ENCODE assay signal across 14 cellular contexts in genomic region chr2:195569255-195569654, GRCh38.
"Had no signal": no experiment of that assay in that cellular context is flagged by ENCODE, and none has a peak within 500 bp of the region (broad histone marks: within the 10 kb centered on the region; RNA-seq: fewer than 3 reads in every experiment).

No MANE protein-coding gene starts in this region.

- H3K27ac Mint-ChIP-seq: memory B cell; stimulated activated naive CD8-positive, alpha-beta T cell treated with anti-CD3 and anti-CD28 coated beads, Interleukin-15, Interleukin-2, amounts not matched to agents 100 ng/mL and 50 ng/mL, for 24 hours had no signal

- H3K27me3 Mint-ChIP-seq: memory B cell; stimulated activated naive CD8-positive, alpha-beta T cell treated with anti-CD3 and anti-CD28 coated beads, Interleukin-15, Interleukin-2, amounts not matched to agents 100 ng/mL and 50 ng/mL, for 24 hours had no signal

- H3K36me3 ChIP-seq: cardiac muscle cell, gastrocnemius medialis, heart right ventricle, left ventricle myocardium inferior, upper lobe of left lung had no signal

- H3K4me1 ChIP-seq: gastrocnemius medialis, left ventricle myocardium inferior, upper lobe of left lung had no signal

- H3K4me3 Mint-ChIP-seq: memory B cell; stimulated activated naive CD8-positive, alpha-beta T cell treated with anti-CD3 and anti-CD28 coated beads, Interleukin-15, Interleukin-2, amounts not matched to agents 100 ng/mL and 50 ng/mL, for 24 hours had no signal

- ATAC-seq: gastrocnemius medialis, heart right ventricle had no signal

- H3K27ac ChIP-seq: cardiac muscle cell, gastrocnemius medialis, heart right ventricle, left ventricle myocardium inferior, upper lobe of left lung had no signal

- H3K9me3 ChIP-seq: gastrocnemius medialis, heart right ventricle, left ventricle myocardium inferior, upper lobe of left lung had no signal

- H3K36me3 Mint-ChIP-seq: memory B cell had no signal

- H3K27me3 ChIP-seq: cardiac muscle cell, gastrocnemius medialis, heart right ventricle, upper lobe of left lung had no signal

- H3K4me3 ChIP-seq: cardiac muscle cell, gastrocnemius medialis, heart right ventricle, left ventricle myocardium inferior, upper lobe of left lung had no signal

- H3K9me3 Mint-ChIP-seq: memory B cell had no signal

- DNase-seq: activated CD4-positive, CD25-positive, alpha-beta regulatory T cell treated with anti-CD3 and anti-CD28 coated beads, Interleukin-2, amount 50 U/mL, for 72 hours; activated effector memory CD4-positive, alpha-beta T cell treated with anti-CD3 and anti-CD28 coated beads, Interleukin-2, amount 50 U/mL, for 16 hours; effector CD4-positive, alpha-beta T cell; gastrocnemius medialis; heart right ventricle; kidney; left ventricle myocardium inferior; retina; stimulated activated CD4-positive, alpha-beta T cell treated with anti-CD3 and anti-CD28 coated beads, Interleukin-4, amount 100 ng/mL, for 1 hour; stimulated activated CD8-positive, alpha-beta memory T cell treated with anti-CD3 and anti-CD28 coated beads, Interleukin-4, amount 100 ng/mL, for 48 hours; upper lobe of left lung had no signal
